Comparison of ENCODE assay signal across 8 cellular contexts in the genomic region with DNA sequence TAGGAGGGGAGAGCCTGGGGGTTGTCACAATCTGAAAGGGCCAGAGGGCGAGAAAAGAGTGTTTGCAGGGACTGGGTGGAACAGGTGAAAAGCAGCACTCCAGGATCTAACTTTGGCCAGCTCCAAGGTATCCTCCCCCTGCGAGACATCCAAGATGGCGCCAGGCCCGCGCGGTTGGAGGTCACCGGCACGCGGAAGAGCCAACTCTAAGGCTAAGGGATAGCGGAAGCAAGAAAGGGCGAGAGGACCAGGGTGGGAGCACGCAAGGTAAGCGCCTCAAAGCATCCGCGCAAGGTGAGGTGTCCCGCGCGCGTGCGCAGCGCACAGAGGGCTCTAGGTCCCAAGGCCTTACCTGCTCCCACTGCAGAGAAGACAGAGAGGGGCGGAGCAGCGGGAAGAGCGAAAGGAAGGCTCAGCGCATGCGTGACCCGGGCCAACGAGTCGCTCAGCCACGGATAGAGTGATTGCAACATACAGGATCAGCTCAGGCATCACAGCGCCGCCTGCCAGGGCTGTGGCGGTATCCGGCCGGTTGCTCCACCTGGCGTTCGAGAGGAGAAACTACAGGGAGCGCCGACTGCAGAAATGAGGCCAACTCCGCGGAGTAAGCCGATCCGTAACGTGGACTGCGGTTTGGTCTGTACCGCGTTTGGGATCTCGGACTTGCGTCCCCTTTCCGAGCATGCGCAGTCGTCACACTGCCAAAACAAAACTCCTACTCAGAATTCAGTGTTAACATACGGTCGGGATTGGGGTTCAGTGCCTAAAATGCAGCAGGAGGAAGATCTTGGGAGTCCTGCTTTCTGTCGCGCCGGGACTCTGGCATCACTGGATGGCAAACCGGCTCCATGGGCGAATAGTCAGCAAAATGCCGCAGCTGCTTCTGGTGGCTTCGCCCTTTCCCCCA. TPM values are rescaled to one million over a fixed set of nuclear protein-coding genes. Genes with fewer than 3 reads are reported as not detected.
A peak's percentile ranks its signal among the peaks of the same experiment; 100 is the strongest.
DNase-seq lines count a peak whose midpoint lies in the region; ATAC-seq, FAIRE-seq and TF ChIP-seq lines count a peak whose summit lies in the region.

ATP5MC2 (minus strand) TSS at position 383 of the 907 bp plus-strand sequence. CDS start 3,469 bp downstream, outside the sequence.

- H3K9me3 Mint-ChIP-seq in Calu3 (ENCODE audit: low read depth, unreplicated experiment) (no peaks in the 10 kb centered on the region), memory B cell (no peaks in the 10 kb centered on the region)
- no peaks in the 10 kb centered on the region for H3K9me3 Mint-ChIP-seq in effector memory CD8-positive, alpha-beta T cell

- H3K4me3 Mint-ChIP-seq in Calu3 (ENCODE audit: low read depth, unreplicated experiment), result peak within 1 kb of the TSS; percentile 92
- H3K4me3 Mint-ChIP-seq in effector memory CD8-positive, alpha-beta T cell, result peak within 1 kb of the TSS; percentile 76 to 96
- peak within 1 kb of the TSS; percentile 88 for H3K4me3 Mint-ChIP-seq in memory B cell

- BruUV-seq in Calu3 (replicated peaks; lab: Mats Ljungman, UMichigan), result no TSS peak

- H3K4me1 Mint-ChIP-seq in Calu3 (ENCODE audit: low read depth, unreplicated experiment) (no peaks in the 10 kb centered on the region), memory B cell (peaks cover 10% of the 10 kb centered on the region)
- H3K4me1 Mint-ChIP-seq in effector memory CD8-positive, alpha-beta T cell (ENCODE audit: low read depth in 2 of 2), result peaks cover 13 to 23% of the 10 kb centered on the region in 2 donors

- ATAC-seq in GM21367 (IDR thresholded peaks at IDR 0.05; ENCODE audit: unreplicated experiment), result peak; percentile 89
- peak; percentile 91 for ATAC-seq in effector memory CD8-positive, alpha-beta T cell (replicated peaks)
- peak; percentile 94 for ATAC-seq in memory B cell (ENCODE audit: low read depth)

- DNase-seq in Calu3, result peak; percentile 92
- DNase-seq in HTR-8/SVneo (ENCODE audit: insufficient read length, low spot score), result peak; percentile 98
- peak; percentile 98 for DNase-seq in NOMO-1 treated with DMSO at 0.1 percent for 48 hours (lab: John Stamatoyannopoulos, UW; ENCODE audit: unreplicated experiment)
- DNase-seq in activated CD8-positive, alpha-beta memory T cell treated with anti-CD3 and anti-CD28 coated beads for 4 hours (ENCODE audit: low read depth in 2 of 2), result peak; percentile 93 to 95
- peak; percentile 95 to 96 (median 95) for DNase-seq in effector memory CD8-positive, alpha-beta T cell
- DNase-seq in memory B cell (ENCODE audit: low spot score in 2 of 2), result peak; percentile 94 to 96
- peak; percentile 95 for DNase-seq in stimulated activated CD8-positive, alpha-beta memory T cell treated with anti-CD3 and anti-CD28 coated beads, Interleukin-12 subunit alpha, Interleukin-12 subunit beta, amount 100 ng/mL, for 24 hours (ENCODE audit: extremely low read depth)

- intact Hi-C loops in Calu3 (cut with micrococcal nuclease; ENCODE audit: unreplicated experiment), result loop anchor here (1.0 to 10.0 kb wide), 2 partner anchors 51 to 133 kb away; partner anchors contain the start of gene ATF7

- H3K27me3 Mint-ChIP-seq in Calu3 (ENCODE audit: unreplicated experiment) (peaks cover 36% of the 10 kb centered on the region), memory B cell (peaks cover 15% of the 10 kb centered on the region)
- peaks cover 11 to 17% of the 10 kb centered on the region in 2 donors for H3K27me3 Mint-ChIP-seq in effector memory CD8-positive, alpha-beta T cell

- H3K27ac Mint-ChIP-seq in Calu3 (ENCODE audit: unreplicated experiment), result peak within 1 kb of the TSS; percentile 96
- H3K27ac Mint-ChIP-seq in effector memory CD8-positive, alpha-beta T cell, result peak within 1 kb of the TSS; percentile 66 to 94
- H3K27ac Mint-ChIP-seq in memory B cell, result peak within 1 kb of the TSS; percentile 87

- H3K36me3 Mint-ChIP-seq in Calu3 (ENCODE audit: insufficient read depth, unreplicated experiment) (peaks cover 16% of the 10 kb centered on the region), memory B cell (peaks cover 4% of the 10 kb centered on the region)
- H3K36me3 Mint-ChIP-seq in effector memory CD8-positive, alpha-beta T cell (ENCODE audit: insufficient read depth), result peaks cover 35% of the 10 kb centered on the region

- CTCF ChIA-PET in Calu3 (lab: Charles Lee), result interaction anchor here (0.8 to 2.3 kb wide), 5 partner anchors 50 to 138 kb away, joined by 3 to 23 read pairs (median 5); partner anchors contain the start of gene ATF7

- peak; percentile 97 for FAIRE-seq in HTR-8/SVneo (lab: Jason Lieb, UNC)

- peak; percentile 81 for TF ChIP-seq CTCF in Calu3 (IDR thresholded peaks at IDR 0.05; ENCODE audit: unreplicated experiment)

RNA-seq across cellular contexts. Expression of gene ATP5MC2, which starts in this region (rescaled TPM):
- total RNA-seq in Calu3 (2022), result 169 and 173 TPM in 2 replicates

Comparison
In these comparisons a context has a peak if more than half of its experiments do, and no peak if none do; other contexts are left out.
1. Peak in every context shown above with its lines: DNase-seq and ATAC-seq.